ENCODE assay signal across 38 cellular contexts in the genomic region with DNA sequence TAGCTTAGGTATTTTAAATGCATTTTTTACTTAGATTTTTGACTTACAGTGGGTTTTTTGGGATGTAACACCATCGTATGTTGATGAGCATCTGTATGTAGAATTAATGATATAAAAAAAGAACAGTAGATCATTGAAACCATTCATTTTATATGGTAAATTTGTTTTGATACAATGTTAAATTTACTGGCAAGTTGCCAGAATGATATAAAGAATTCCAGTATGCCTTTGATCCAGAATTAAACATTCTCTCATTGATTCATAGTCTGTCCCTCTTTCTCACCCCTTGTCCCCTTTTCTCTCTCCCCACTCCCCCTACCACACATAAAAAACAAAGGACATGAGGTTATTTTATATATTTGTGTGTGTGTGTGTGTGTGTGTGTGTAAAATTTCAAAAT. TPM values are rescaled to one million over a fixed set of nuclear protein-coding genes. Genes with fewer than 3 reads are reported as not detected.
"Had no signal": no experiment of that assay in that cellular context is flagged by ENCODE, and none has a peak within 500 bp of the region (broad histone marks: within the 10 kb centered on the region; RNA-seq: fewer than 3 reads in every experiment).

No MANE protein-coding gene starts in this region.

- H3K9me3 Mint-ChIP-seq: activated B cell treated with CpG ODN at 0.5 μM for 24 hours; activated CD4-positive, alpha-beta memory T cell treated with anti-CD3 and anti-CD28 coated beads for 36 hours; activated CD4-positive, alpha-beta T cell treated with anti-CD3 and anti-CD28 coated beads, Interleukin-2, amount 10 ng/mL, durations not matched to agents 24 days and 14 days; activated CD8-positive, alpha-beta T cell treated with anti-CD3 and anti-CD28 coated beads for 36 hours; activated naive CD4-positive, alpha-beta T cell treated with anti-CD3 and anti-CD28 coated beads for 36 hours; activated naive CD4-positive, alpha-beta T cell treated with anti-CD3 and anti-CD28 coated beads, Interleukin-2, amount 50 U/mL, for 72 hours; activated naive CD8-positive, alpha-beta T cell treated with anti-CD3 and anti-CD28 coated beads for 36 hours; activated T-cell treated with anti-CD3 and anti-CD28 coated beads, Interleukin-2, amount 50 U/mL, for 4 hours; activated T-cell treated with anti-CD3 and anti-CD28 coated beads, Interleukin-2, amount 50 U/mL, for 72 hours; activated T-helper 1 cell treated with anti-CD3 and anti-CD28 coated beads, Interleukin-12 subunit alpha, Interleukin-12 subunit beta, Interleukin-2, Interleukin-4 antibody, amounts not matched to agents 30 ng/mL and 10 ng/mL and 1 ng/mL, durations not matched to agents 14 hours and 24 hours and 36 hours; activated T-helper 17 cell treated with anti-CD3 and anti-CD28 coated beads, Interleukin-2, amount 50 U/mL, for 72 hours; T-helper 1 cell treated with Interleukin-12 subunit alpha and Interleukin-12 subunit beta and Interleukin-4 antibody, amounts not matched to agents 30 μg/mL and 1 μg/mL, for 36 hours; T-helper 2 cell treated with Interferon-gamma antibody and Interleukin-4, amounts not matched to agents 5 μg/mL and 100 μg/mL, for 36 hours had no signal

- H3K27me3 ChIP-seq: adrenal gland, body of pancreas, brain microvascular endothelial cell, breast epithelium had no signal

- H3K4me3 Mint-ChIP-seq: activated B cell treated with CpG ODN at 0.5 μM for 24 hours; activated CD4-positive, alpha-beta memory T cell treated with anti-CD3 and anti-CD28 coated beads for 36 hours; activated CD4-positive, alpha-beta T cell treated with anti-CD3 and anti-CD28 coated beads, Interleukin-2, amount 10 ng/mL, durations not matched to agents 24 days and 14 days; activated CD8-positive, alpha-beta T cell treated with anti-CD3 and anti-CD28 coated beads for 36 hours; activated naive CD4-positive, alpha-beta T cell treated with anti-CD3 and anti-CD28 coated beads for 36 hours; activated naive CD8-positive, alpha-beta T cell treated with anti-CD3 and anti-CD28 coated beads for 36 hours; activated T-cell treated with anti-CD3 and anti-CD28 coated beads, Interleukin-2, amount 50 U/mL, for 4 hours; activated T-cell treated with anti-CD3 and anti-CD28 coated beads, Interleukin-2, amount 50 U/mL, for 72 hours; activated T-helper 1 cell treated with anti-CD3 and anti-CD28 coated beads, Interleukin-12 subunit alpha, Interleukin-12 subunit beta, Interleukin-2, Interleukin-4 antibody, amounts not matched to agents 30 ng/mL and 10 ng/mL and 1 ng/mL, durations not matched to agents 14 hours and 24 hours and 36 hours; activated T-helper 17 cell treated with anti-CD3 and anti-CD28 coated beads, Interleukin-2, amount 50 U/mL, for 72 hours; T-helper 1 cell treated with Interleukin-12 subunit alpha and Interleukin-12 subunit beta and Interleukin-4 antibody, amounts not matched to agents 30 μg/mL and 1 μg/mL, for 36 hours; T-helper 2 cell treated with Interferon-gamma antibody and Interleukin-4, amounts not matched to agents 5 μg/mL and 100 μg/mL, for 36 hours had no signal

- H3K4me1 ChIP-seq: body of pancreas, breast epithelium had no signal

- H3K36me3 ChIP-seq: adrenal gland, brain microvascular endothelial cell, breast epithelium had no signal

- H3K27ac ChIP-seq: adrenal gland, body of pancreas, brain microvascular endothelial cell, breast epithelium, VCaP had no signal

- H3K27ac Mint-ChIP-seq: activated B cell treated with CpG ODN at 0.5 μM for 24 hours; activated CD4-positive, alpha-beta memory T cell treated with anti-CD3 and anti-CD28 coated beads for 36 hours; activated CD4-positive, alpha-beta T cell treated with anti-CD3 and anti-CD28 coated beads, Interleukin-2, amount 10 ng/mL, durations not matched to agents 24 days and 14 days; activated CD8-positive, alpha-beta T cell treated with anti-CD3 and anti-CD28 coated beads for 36 hours; activated naive CD4-positive, alpha-beta T cell treated with anti-CD3 and anti-CD28 coated beads for 36 hours; activated naive CD4-positive, alpha-beta T cell treated with anti-CD3 and anti-CD28 coated beads, Interleukin-2, amount 50 U/mL, for 72 hours; activated naive CD8-positive, alpha-beta T cell treated with anti-CD3 and anti-CD28 coated beads for 36 hours; activated T-cell treated with anti-CD3 and anti-CD28 coated beads, Interleukin-2, amount 50 U/mL, for 72 hours; activated T-helper 1 cell treated with anti-CD3 and anti-CD28 coated beads, Interleukin-12 subunit alpha, Interleukin-12 subunit beta, Interleukin-2, Interleukin-4 antibody, amounts not matched to agents 30 ng/mL and 10 ng/mL and 1 ng/mL, durations not matched to agents 14 hours and 24 hours and 36 hours; activated T-helper 17 cell treated with anti-CD3 and anti-CD28 coated beads, Interleukin-2, amount 50 U/mL, for 72 hours; T-helper 1 cell treated with Interleukin-12 subunit alpha and Interleukin-12 subunit beta and Interleukin-4 antibody, amounts not matched to agents 30 μg/mL and 1 μg/mL, for 36 hours; T-helper 2 cell treated with Interferon-gamma antibody and Interleukin-4, amounts not matched to agents 5 μg/mL and 100 μg/mL, for 36 hours had no signal

- H3K4me3 ChIP-seq: adrenal gland, body of pancreas, breast epithelium had no signal

- FAIRE-seq: astrocyte had no signal

- H3K27me3 Mint-ChIP-seq: activated B cell treated with CpG ODN at 0.5 μM for 24 hours; activated CD4-positive, alpha-beta memory T cell treated with anti-CD3 and anti-CD28 coated beads for 36 hours; activated CD4-positive, alpha-beta T cell treated with anti-CD3 and anti-CD28 coated beads, Interleukin-2, amount 10 ng/mL, durations not matched to agents 24 days and 14 days; activated CD8-positive, alpha-beta T cell treated with anti-CD3 and anti-CD28 coated beads for 36 hours; activated naive CD8-positive, alpha-beta T cell treated with anti-CD3 and anti-CD28 coated beads for 36 hours; activated T-helper 17 cell treated with anti-CD3 and anti-CD28 coated beads, Interleukin-2, amount 50 U/mL, for 72 hours had no signal

- ATAC-seq: activated CD8-positive, alpha-beta T cell treated with anti-CD3 and anti-CD28 coated beads for 36 hours; activated naive CD4-positive, alpha-beta T cell treated with anti-CD3 and anti-CD28 coated beads, Interleukin-2, amount 50 U/mL, for 72 hours; activated T-cell treated with anti-CD3 and anti-CD28 coated beads, Interleukin-2, amount 50 U/mL, for 4 hours; activated T-cell treated with anti-CD3 and anti-CD28 coated beads, Interleukin-2, amount 50 U/mL, for 72 hours; activated T-helper 17 cell treated with anti-CD3 and anti-CD28 coated beads, Interleukin-2, amount 50 U/mL, for 72 hours; body of pancreas had no signal

- H3K9me3 ChIP-seq: adrenal gland, body of pancreas, breast epithelium had no signal

- DNase-seq: activated B cell treated with CpG ODN at 0.5 μM for 24 hours; activated CD4-positive, alpha-beta memory T cell treated with anti-CD3 and anti-CD28 coated beads for 36 hours; activated CD4-positive, alpha-beta T cell treated with anti-CD3 and anti-CD28 coated beads for 4 hours; activated CD4-positive, alpha-beta T cell treated with anti-CD3 and anti-CD28 coated beads, Interleukin-2, amount 10 ng/mL, durations not matched to agents 24 days and 14 days; activated CD4-positive, alpha-beta T cell treated with anti-CD3 and anti-CD28 coated beads, Interleukin-2, amount 50 U/mL, for 1 hour; activated CD4-positive, alpha-beta T cell treated with anti-CD3 and anti-CD28 coated beads, Interleukin-2, amount 50 U/mL, for 4 hours; activated CD4-positive, CD25-positive, alpha-beta regulatory T cell treated with anti-CD3 and anti-CD28 coated beads, Interleukin-2, amount 50 U/mL, for 72 hours; activated CD8-positive, alpha-beta memory T cell treated with anti-CD3 and anti-CD28 coated beads, Interleukin-2, amount 50 U/mL, for 4 hours; activated CD8-positive, alpha-beta T cell treated with anti-CD3 and anti-CD28 coated beads for 36 hours; activated effector memory CD4-positive, alpha-beta T cell treated with anti-CD3 and anti-CD28 coated beads, Interleukin-2, amount 50 U/mL, for 16 hours; activated gamma-delta T cell treated with Interleukin-2 at 50 U/mL for 16 hours; activated naive CD4-positive, alpha-beta T cell; activated naive CD4-positive, alpha-beta T cell treated with anti-CD3 and anti-CD28 coated beads for 36 hours; activated naive CD4-positive, alpha-beta T cell treated with anti-CD3 and anti-CD28 coated beads, Interleukin-2, amount 50 U/mL, for 16 hours; activated naive CD8-positive, alpha-beta T cell treated with anti-CD3 and anti-CD28 coated beads for 36 hours; activated T-cell treated with anti-CD3 and anti-CD28 coated beads for 4 hours; activated T-cell treated with anti-CD3 and anti-CD28 coated beads, Interleukin-2, amount 50 U/mL, for 1 hour; activated T-cell treated with anti-CD3 and anti-CD28 coated beads, Interleukin-2, amount 50 U/mL, for 4 hours; activated T-cell treated with anti-CD3 and anti-CD28 coated beads, Interleukin-2, amount 50 U/mL, for 72 hours; adrenal gland; amniotic stem cell; aorta; body of pancreas; brain microvascular endothelial cell; central memory CD4-positive, alpha-beta T cell; T-helper 2 cell; T-helper 9 cell had no signal

RNA-seq across cellular contexts. Expression of a gene that starts 45.4 kb away (rescaled TPM):
- total RNA-seq: activated B cell treated with CpG ODN at 0.5 μM for 24 hours; activated CD4-positive, alpha-beta memory T cell treated with anti-CD3 and anti-CD28 coated beads for 36 hours; activated CD4-positive, alpha-beta T cell treated with anti-CD3 and anti-CD28 coated beads, Interleukin-2, amount 10 ng/mL, durations not matched to agents 24 days and 14 days; activated CD8-positive, alpha-beta memory T cell treated with anti-CD3 and anti-CD28 coated beads for 36 hours; activated CD8-positive, alpha-beta T cell treated with anti-CD3 and anti-CD28 coated beads for 36 hours; activated naive CD4-positive, alpha-beta T cell treated with anti-CD3 and anti-CD28 coated beads for 36 hours; activated naive CD4-positive, alpha-beta T cell treated with anti-CD3 and anti-CD28 coated beads, Interleukin-2, amount 50 U/mL, for 72 hours; activated naive CD8-positive, alpha-beta T cell treated with anti-CD3 and anti-CD28 coated beads for 36 hours; activated T-cell treated with anti-CD3 and anti-CD28 coated beads, Interleukin-2, amount 50 U/mL, for 4 hours; activated T-cell treated with anti-CD3 and anti-CD28 coated beads, Interleukin-2, amount 50 U/mL, for 72 hours; activated T-helper 1 cell treated with anti-CD3 and anti-CD28 coated beads, Interleukin-12 subunit alpha, Interleukin-12 subunit beta, Interleukin-2, Interleukin-4 antibody, amounts not matched to agents 30 ng/mL and 10 ng/mL and 1 ng/mL, durations not matched to agents 14 hours and 24 hours and 36 hours; activated T-helper 17 cell treated with anti-CD3 and anti-CD28 coated beads, Interleukin-2, amount 50 U/mL, for 72 hours; astrocyte; body of pancreas; cardiac septum had no signal
- polyA plus RNA-seq: adrenal gland, aorta had no signal

RNA-seq across cellular contexts. Expression of a gene that starts 59.6 kb away (rescaled TPM):
- total RNA-seq: activated B cell treated with CpG ODN at 0.5 μM for 24 hours; activated CD4-positive, alpha-beta memory T cell treated with anti-CD3 and anti-CD28 coated beads for 36 hours; activated CD4-positive, alpha-beta T cell treated with anti-CD3 and anti-CD28 coated beads, Interleukin-2, amount 10 ng/mL, durations not matched to agents 24 days and 14 days; activated CD8-positive, alpha-beta memory T cell treated with anti-CD3 and anti-CD28 coated beads for 36 hours; activated CD8-positive, alpha-beta T cell treated with anti-CD3 and anti-CD28 coated beads for 36 hours; activated naive CD4-positive, alpha-beta T cell treated with anti-CD3 and anti-CD28 coated beads for 36 hours; activated naive CD4-positive, alpha-beta T cell treated with anti-CD3 and anti-CD28 coated beads, Interleukin-2, amount 50 U/mL, for 72 hours; activated naive CD8-positive, alpha-beta T cell treated with anti-CD3 and anti-CD28 coated beads for 36 hours; activated T-cell treated with anti-CD3 and anti-CD28 coated beads, Interleukin-2, amount 50 U/mL, for 4 hours; activated T-cell treated with anti-CD3 and anti-CD28 coated beads, Interleukin-2, amount 50 U/mL, for 72 hours; activated T-helper 1 cell treated with anti-CD3 and anti-CD28 coated beads, Interleukin-12 subunit alpha, Interleukin-12 subunit beta, Interleukin-2, Interleukin-4 antibody, amounts not matched to agents 30 ng/mL and 10 ng/mL and 1 ng/mL, durations not matched to agents 14 hours and 24 hours and 36 hours; activated T-helper 17 cell treated with anti-CD3 and anti-CD28 coated beads, Interleukin-2, amount 50 U/mL, for 72 hours; adrenal gland; aorta; astrocyte; body of pancreas; breast epithelium; cardiac septum; cerebellum had no signal
- polyA plus RNA-seq: adrenal gland, aorta had no signal
